8 cellular contexts compared by ENCODE assay signal in the genomic region with DNA sequence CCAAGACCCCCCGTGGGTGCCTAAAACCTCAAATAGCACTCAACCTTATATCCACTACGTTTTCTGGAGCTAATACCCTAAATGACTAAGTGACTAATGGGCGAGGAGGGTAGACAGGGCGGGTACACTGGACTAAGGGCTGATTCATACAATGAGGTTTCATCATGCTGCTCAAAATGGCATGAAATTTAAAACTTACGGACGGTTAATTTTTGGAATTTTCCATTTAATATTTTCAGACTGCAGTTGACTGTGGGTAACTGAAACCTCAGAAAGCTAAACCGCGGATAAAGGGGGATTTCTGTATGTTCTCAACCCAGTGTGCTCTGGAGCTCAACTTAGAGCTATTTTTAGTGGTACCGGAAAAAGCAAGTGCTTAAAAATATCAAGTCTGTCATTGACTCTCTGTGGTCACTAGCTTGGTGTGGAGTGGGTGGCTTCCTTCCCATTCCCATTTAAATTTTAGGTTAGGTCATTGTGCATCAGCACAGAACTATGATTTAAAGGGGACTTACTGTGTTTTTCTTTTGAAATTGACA.
DNase-seq lines count a peak whose midpoint lies in the region; ATAC-seq and TF ChIP-seq lines count a peak whose summit lies in the region.

No MANE protein-coding gene starts in this region.

- TF ChIP-seq CTCF in AG04450 (IDR thresholded peaks at IDR 0.05; ENCODE audit: low read depth, low read length) (no peak), chondrocyte (IDR thresholded peaks at IDR 0.05) (no peak), prostate gland (IDR thresholded peaks at IDR 0.05) (no peak)

- H3K4me3 ChIP-seq in AG04450 (ENCODE audit: low read depth, low read length): peak overlapping the region; percentile 29
- peak overlapping the region; percentile 59 for H3K4me3 ChIP-seq in skeletal muscle satellite cell (ENCODE audit: low read length)
- H3K4me3 ChIP-seq in prostate gland: no peak overlapping the region

- H3K4me1 Mint-ChIP-seq in chondrocyte (ENCODE audit: low read depth): peaks cover 76% of the 10 kb centered on the region

- H3K4me2 ChIP-seq in skeletal muscle satellite cell (ENCODE audit: low read length): peak overlapping the region; percentile 71

- peak overlapping the region; percentile 64 for H3K4me3 Mint-ChIP-seq in chondrocyte (ENCODE audit: unreplicated experiment)

- ATAC-seq in GM19324 (IDR thresholded peaks at IDR 0.05; ENCODE audit: low FRiP score, unreplicated experiment) (peak; percentile 60), HG03469 (IDR thresholded peaks at IDR 0.05; ENCODE audit: unreplicated experiment) (peak; percentile 65)

- H3K4me1 ChIP-seq in skeletal muscle satellite cell (ENCODE audit: control insufficient read depth, insufficient read depth, low read length) (peaks cover 38% of the 10 kb centered on the region), prostate gland (replicated peaks) (no peaks in the 10 kb centered on the region)

- H3K9me3 ChIP-seq in AG04450 (ENCODE audit: control insufficient read depth, insufficient read depth, low read length) (no peaks in the 10 kb centered on the region), skeletal muscle satellite cell (replicated peaks; ENCODE audit: low read length) (no peaks in the 10 kb centered on the region), prostate gland (no peaks in the 10 kb centered on the region)

- no peaks in the 10 kb centered on the region for H3K27me3 Mint-ChIP-seq in chondrocyte (ENCODE audit: low read depth)

- CTCF ChIA-PET in AG04450 (lab: Charles Lee): interaction anchor here (0.9 to 2.1 kb wide), 2 partner anchors 47 to 380 kb away, joined by 3 to 11 read pairs; no protein-coding TSS in a partner anchor

- WGBS in prostate gland: 80% methylated on average over 9 of the region's 9 CpGs

- H3K27me3 ChIP-seq in AG04450 (ENCODE audit: control insufficient read depth, insufficient read depth, low read length): no peaks in the 10 kb centered on the region
- no peaks in the 10 kb centered on the region for H3K27me3 ChIP-seq in skeletal muscle satellite cell (ENCODE audit: control insufficient read depth, insufficient read depth, low read length)
- H3K27me3 ChIP-seq in prostate gland (replicated peaks; ENCODE audit: insufficient read depth): no peaks in the 10 kb centered on the region

- peak overlapping the region; percentile 98 for H3K27ac Mint-ChIP-seq in chondrocyte (ENCODE audit: unreplicated experiment)

- peak overlapping the region; percentile 60 for H3K9ac ChIP-seq in skeletal muscle satellite cell (ENCODE audit: low read depth, low read length)

- POLR2A ChIA-PET in AG04450 (lab: Yijun Ruan, JAX): interaction anchor here (1.5 kb wide), 1 partner anchor 16 kb away, joined by 10 read pairs; no protein-coding TSS in a partner anchor

- DNase-seq in AG04450 (ENCODE audit: low read depth, low spot score) (peak; percentile 20), chondrocyte (ENCODE audit: low spot score) (no peak), 8988T (no peak), prostate gland (ENCODE audit: low spot score) (no peak), iPS-NIHi7 (ENCODE audit: extremely low spot score) (no peak)

- H3K27ac ChIP-seq in AG04450 (ENCODE audit: low read depth, low read length) (peak overlapping the region; percentile 53), prostate gland (no peak overlapping the region)

- H3K36me3 ChIP-seq in skeletal muscle satellite cell (ENCODE audit: insufficient read depth, low read length): no peaks in the 10 kb centered on the region
- no peaks in the 10 kb centered on the region for H3K36me3 ChIP-seq in prostate gland

- H3K36me3 Mint-ChIP-seq in chondrocyte (ENCODE audit: low read depth): no peaks in the 10 kb centered on the region

- intact Hi-C loops in prostate gland (cut with DNase I): no loop called here

- no peak for TF ChIP-seq POLR2A in prostate gland (IDR thresholded peaks at IDR 0.05)

- H3K9me3 Mint-ChIP-seq in chondrocyte (ENCODE audit: low read depth): peaks cover 7% of the 10 kb centered on the region

Comparison
In these comparisons a context has a peak if more than half of its experiments do, and no peak if none do; other contexts are left out.
1. H3K4me3 ChIP-seq: peak in AG04450 (single experiment) and skeletal muscle satellite cell (single experiment); none in prostate gland (0 of 2).